In the genomic region with DNA sequence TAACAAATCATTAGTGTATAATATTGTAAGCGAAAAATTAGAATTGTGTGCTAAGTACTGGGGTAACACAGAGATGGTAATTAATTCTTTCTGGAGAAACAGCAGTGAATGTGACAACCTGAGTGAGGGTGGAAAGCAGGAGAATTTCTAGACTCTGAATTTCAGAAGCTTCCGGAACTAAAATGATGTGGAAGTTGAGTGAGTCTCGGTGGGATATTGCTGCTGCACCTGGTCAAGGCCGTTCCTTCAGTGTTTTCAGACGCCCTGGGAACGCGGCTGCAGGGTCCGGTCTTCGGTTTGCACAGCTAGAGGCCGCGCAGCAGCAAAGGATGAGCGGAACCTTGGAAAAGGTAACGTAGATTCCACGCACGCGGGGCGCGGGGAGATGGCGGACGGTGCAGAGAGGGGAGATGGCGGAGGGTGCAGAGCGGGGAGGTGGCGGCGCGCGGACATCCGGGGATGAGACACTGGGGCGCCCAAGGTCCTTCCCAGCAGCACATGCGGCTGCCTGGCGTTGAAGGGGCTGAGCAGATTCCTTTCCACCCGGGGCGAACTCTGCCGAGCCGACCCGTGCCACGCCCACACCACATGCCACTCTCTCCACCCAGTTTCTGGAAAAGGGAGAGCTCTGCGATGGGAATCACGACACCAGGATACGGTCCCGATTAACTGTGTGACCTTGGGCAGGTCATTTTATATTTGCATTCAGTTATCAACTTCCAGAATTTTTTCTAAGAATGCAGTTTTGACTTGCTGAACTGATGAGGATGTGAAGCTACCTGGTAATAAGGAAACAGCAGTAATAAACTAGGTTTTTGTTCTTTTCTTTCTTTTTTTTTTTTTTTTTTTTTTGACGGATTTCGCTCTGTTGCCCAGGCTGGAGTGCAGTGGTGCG, we compare ENCODE assay signal across 8 cellular contexts. TPM values are rescaled to one million over a fixed set of nuclear protein-coding genes. Genes with fewer than 3 reads are reported as not detected.
DNase-seq lines count a peak whose midpoint lies in the region; ATAC-seq and TF ChIP-seq lines count a peak whose summit lies in the region.

A gene (plus strand): TSS at position 232 of the 895 bp plus-strand sequence. CDS start 98 bp downstream, at position 330.

- H3K36me3 ChIP-seq in adipocyte (ENCODE audit: control insufficient read depth, insufficient read depth, low read length, severe bottlenecking), result no peaks in the 10 kb centered on the region
- H3K36me3 ChIP-seq in heart right ventricle, result peaks cover 0 to 17% (median 0%) of the 10 kb centered on the region in 9 donors
- H3K36me3 ChIP-seq in upper lobe of left lung, result peaks cover 0 to 3% (median 0%) of the 10 kb centered on the region in 4 donors

- intact Hi-C loops in heart right ventricle (cut with DNase I) (loop anchor here in 4 of 10 donors (5.0 to 10.0 kb wide), 2 partner anchors 87 to 89 kb away; a partner anchor contains a TSS), posterior cingulate gyrus (cut with DNase I) (loop anchor here (1.0 kb wide), 2 partner anchors 9 to 88 kb away; a partner anchor contains a TSS)

- DNase-seq in NCI-H1417 treated with DMSO at 0.1 percent for 48 hours (lab: John Stamatoyannopoulos, UW) (peak; percentile 86), SW480 (ENCODE audit: low spot score) (peak; percentile 99), adipocyte (ENCODE audit: low read depth) (peak; percentile 94), heart right ventricle (peak; percentile 91 to 93), posterior cingulate gyrus (peak; percentile 78 to 97 (median 88)), upper lobe of left lung (peak; percentile 91 to 96)

- H3K4me3 ChIP-seq in adipocyte (ENCODE audit: low read length), result peak within 1 kb of the TSS; percentile 94
- peak within 1 kb of the TSS; percentile 53 to 80 (median 70) for H3K4me3 ChIP-seq in heart right ventricle
- peak within 1 kb of the TSS; percentile 67 to 81 (median 76) for H3K4me3 ChIP-seq in upper lobe of left lung

- H3K9ac ChIP-seq in adipocyte (ENCODE audit: low read length), result peak within 1 kb of the TSS; percentile 96

- no peaks in the 10 kb centered on the region for H3K27me3 ChIP-seq in adipocyte (replicated peaks; ENCODE audit: control insufficient read depth, insufficient read depth, low read length)
- H3K27me3 ChIP-seq in heart right ventricle, result no peaks in the 10 kb centered on the region
- no peaks in the 10 kb centered on the region for H3K27me3 ChIP-seq in upper lobe of left lung

- H3K9me3 ChIP-seq in adipocyte (ENCODE audit: control insufficient read depth, low read length) (no peaks in the 10 kb centered on the region), heart right ventricle (no peaks in the 10 kb centered on the region), upper lobe of left lung (peaks cover 0 to 4% (median 0%) of the 10 kb centered on the region in 4 donors)

- peak; percentile 97 for ATAC-seq in HG02759 (IDR thresholded peaks at IDR 0.05; ENCODE audit: unreplicated experiment)
- peak; percentile 99 to 100 (median 99) for ATAC-seq in heart right ventricle
- peak; percentile 98 to 100 for ATAC-seq in upper lobe of left lung (ENCODE audit: low FRiP score in 2 of 2)

- TF ChIP-seq EP300 in upper lobe of left lung (IDR thresholded peaks at IDR 0.05), result no peak

- TF ChIP-seq POLR2A in GM10847 (IDR thresholded peaks at IDR 0.05; ENCODE audit: extremely low read depth, insufficient read length), result peak; percentile 61
- peak in 2 of 4 donors; percentile 53 to 67 for TF ChIP-seq POLR2A in upper lobe of left lung (IDR thresholded peaks at IDR 0.05)

- H3K4me1 ChIP-seq in adipocyte (ENCODE audit: control insufficient read depth, insufficient read depth, low read length), result peaks cover 23% of the 10 kb centered on the region
- peaks cover 0 to 23% (median 15%) of the 10 kb centered on the region in 9 donors for H3K4me1 ChIP-seq in heart right ventricle
- H3K4me1 ChIP-seq in upper lobe of left lung, result peaks cover 8 to 22% (median 12%) of the 10 kb centered on the region in 4 donors

- WGBS in heart right ventricle, 2 donors, result 4 to 6% methylated on average over 41 to 43 of the region's 43 CpGs
- 5 to 12% methylated on average over 16 to 43 of the region's 43 CpGs for WGBS in upper lobe of left lung, 2 donors

- TF ChIP-seq CTCF in heart right ventricle (IDR thresholded peaks at IDR 0.05) (no peak), upper lobe of left lung (IDR thresholded peaks at IDR 0.05) (no peak)

- H3K27ac ChIP-seq in heart right ventricle (peak within 1 kb of the TSS; percentile 78 to 97 (median 90)), upper lobe of left lung (peak within 1 kb of the TSS; percentile 81 to 91 (median 86))

RNA-seq across cellular contexts. Expression of the gene that starts here (rescaled TPM):
- total RNA-seq in heart right ventricle (10 to 100 TPM; 25.1 to 44.4 (median 32.6) TPM), upper lobe of left lung (10 to 100 TPM in 5 of 6 donors, 1 to 10 TPM in 1; 7.3 to 25.3 (median 21.8) TPM)
- polyA plus RNA-seq in heart right ventricle, result 10 to 100 TPM; 32.8 to 39.7 TPM

Comparison
In these comparisons a context has a peak if more than half of its experiments do, and no peak if none do; other contexts are left out.
1. Peak in every context shown above with its lines: DNase-seq, ATAC-seq, H3K4me3 ChIP-seq and H3K27ac ChIP-seq.